ENCODE assay signal across 6 cellular contexts in the genomic region with DNA sequence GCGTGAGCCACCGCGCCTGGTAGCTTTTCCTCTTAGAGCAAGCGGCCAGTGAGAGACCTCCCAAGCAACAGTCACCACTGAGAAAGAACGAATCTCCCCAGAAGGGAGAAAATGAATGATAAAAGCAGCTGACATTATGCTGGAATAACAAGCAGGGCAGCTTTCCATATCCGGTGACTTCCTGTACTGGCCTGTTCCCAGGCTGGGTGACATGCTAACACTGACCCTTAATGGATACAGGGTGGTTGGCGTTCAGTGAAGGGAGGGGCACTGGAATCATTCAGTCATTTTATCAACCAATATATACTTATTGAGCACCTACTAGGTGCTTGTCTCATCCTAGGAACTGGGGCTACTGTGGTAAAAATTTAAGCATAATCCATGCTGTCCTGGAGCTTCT.
"Had no signal": no experiment of that assay in that cellular context is flagged by ENCODE, and none has a peak within 500 bp of the region (broad histone marks: within the 10 kb centered on the region; RNA-seq: fewer than 3 reads in every experiment).

No MANE protein-coding gene starts in this region.

- ATAC-seq: HepG2, K562 had no signal

- H3K27ac ChIP-seq: HL-60 had no signal

- H3K4me3 ChIP-seq: K562 had no signal

- DNase-seq: IMR-90, KBM-7, KG1 had no signal
